9 cellular contexts compared by ENCODE assay signal in the genomic region with DNA sequence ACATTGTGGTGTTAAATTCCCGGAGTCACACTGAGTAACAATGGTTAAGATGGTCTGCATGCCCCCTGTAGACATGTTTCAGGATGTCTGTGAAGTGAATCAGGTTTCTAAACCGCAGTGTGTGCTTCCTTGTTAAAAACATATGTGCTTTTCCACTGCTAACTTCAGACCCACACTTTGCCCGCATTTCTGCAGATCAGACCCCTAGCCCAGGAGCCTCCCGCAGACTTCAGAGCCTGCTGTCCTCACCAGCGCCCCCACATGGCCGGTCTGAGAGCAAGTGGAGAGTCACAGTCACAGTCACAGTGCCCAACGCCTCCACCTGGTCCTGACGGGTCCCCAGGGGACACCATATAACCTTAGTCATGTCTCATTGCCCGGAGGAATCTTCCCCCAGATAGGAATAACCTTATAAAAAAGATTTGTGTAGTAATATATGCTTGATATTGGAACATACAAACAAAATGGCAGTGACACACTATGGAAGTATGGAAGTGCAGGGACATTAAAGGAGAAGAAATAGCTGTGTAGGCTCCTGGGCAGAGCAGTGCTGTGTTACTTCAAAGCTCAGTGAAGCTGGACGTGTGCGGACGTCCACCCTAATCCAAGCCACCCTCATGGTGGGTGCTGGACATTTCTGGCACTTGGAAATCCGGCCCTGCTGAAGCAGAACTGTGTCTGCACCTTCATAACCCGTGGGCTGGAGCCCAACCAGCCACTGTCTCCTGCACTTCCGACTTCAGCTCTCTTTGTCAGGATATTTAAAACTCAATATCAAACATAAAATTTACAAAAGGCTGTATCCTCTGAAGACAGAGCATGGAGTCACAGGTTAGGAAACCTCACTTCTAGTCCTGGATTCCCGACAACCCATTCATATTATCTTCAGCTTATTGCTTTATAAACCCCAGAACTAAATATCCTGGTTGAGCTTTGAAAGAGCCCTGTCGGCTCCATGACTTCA. TPM values are rescaled to one million over a fixed set of nuclear protein-coding genes. Genes with fewer than 3 reads are reported as not detected.
A peak's percentile ranks its signal among the peaks of the same experiment; 100 is the strongest.
DNase-seq lines count a peak whose midpoint lies in the region; ATAC-seq, FAIRE-seq and TF ChIP-seq lines count a peak whose summit lies in the region.
"Had no signal": no experiment of that assay in that cellular context is flagged by ENCODE, and none has a peak within 500 bp of the region (broad histone marks: within the 10 kb centered on the region; RNA-seq: fewer than 3 reads in every experiment).

No MANE protein-coding gene starts in this region.

- FAIRE-seq in H54 (lab: Jason Lieb, UNC), result no peak

- ATAC-seq in HG02840 (IDR thresholded peaks at IDR 0.05; ENCODE audit: low FRiP score, unreplicated experiment), result no peak

- peaks cover 20% of the 10 kb centered on the region for H3K4me1 ChIP-seq in SJCRH30

- no peak overlapping the region for H3K27ac ChIP-seq in SJCRH30

- TF ChIP-seq POLR2A in H54 (IDR thresholded peaks at IDR 0.05; ENCODE audit: low read depth, low read length), result no peak

- H3K27me3 ChIP-seq in SJCRH30, result peaks cover 12% of the 10 kb centered on the region; the same call in 1 of the 2 replicates
- H3K27me3 ChIP-seq: MG63 had no signal

- H3K9me3 ChIP-seq in SJCRH30 (replicated peaks), result 0 out of 2 replicates have a peak, but pooled peaks cover 1% of the 10 kb centered on the region

- no peaks in the 10 kb centered on the region for H3K27me3 Mint-ChIP-seq in activated CD4-positive, alpha-beta T cell treated with anti-CD3 and anti-CD28 coated beads, Interleukin-2, amount 10 ng/mL, durations not matched to agents 24 days and 14 days

- no peaks in the 10 kb centered on the region for H3K36me3 ChIP-seq in SJCRH30
- H3K36me3 ChIP-seq: MG63 had no signal

- no peak overlapping the region for H3K4me3 Mint-ChIP-seq in activated CD4-positive, alpha-beta T cell treated with anti-CD3 and anti-CD28 coated beads, Interleukin-2, amount 10 ng/mL, durations not matched to agents 24 days and 14 days

- intact Hi-C loops in activated CD4-positive, alpha-beta T cell treated with anti-CD3 and anti-CD28 coated beads, Interleukin-2, amount 10 ng/mL, durations not matched to agents 24 days and 14 days (cut with micrococcal nuclease), result no loop called here

- H3K4me1 Mint-ChIP-seq in activated CD4-positive, alpha-beta T cell treated with anti-CD3 and anti-CD28 coated beads, Interleukin-2, amount 10 ng/mL, durations not matched to agents 24 days and 14 days, result peaks cover 31% of the 10 kb centered on the region

- no peak overlapping the region for H3K4me3 ChIP-seq in SJCRH30
- H3K4me3 ChIP-seq: MG63 had no signal

- H3K27ac Mint-ChIP-seq in activated CD4-positive, alpha-beta T cell treated with anti-CD3 and anti-CD28 coated beads, Interleukin-2, amount 10 ng/mL, durations not matched to agents 24 days and 14 days, result no peak overlapping the region

- H3K9me3 Mint-ChIP-seq in activated CD4-positive, alpha-beta T cell treated with anti-CD3 and anti-CD28 coated beads, Interleukin-2, amount 10 ng/mL, durations not matched to agents 24 days and 14 days, result no peaks in the 10 kb centered on the region

- peaks cover 2% of the 10 kb centered on the region for H3K36me3 Mint-ChIP-seq in activated CD4-positive, alpha-beta T cell treated with anti-CD3 and anti-CD28 coated beads, Interleukin-2, amount 10 ng/mL, durations not matched to agents 24 days and 14 days (ENCODE audit: low read depth)

- DNase-seq in activated CD4-positive, alpha-beta T cell treated with anti-CD3 and anti-CD28 coated beads, Interleukin-2, amount 10 ng/mL, durations not matched to agents 24 days and 14 days, result peak; percentile 76
- no peak for DNase-seq in activated CD4-positive, alpha-beta T cell treated with anti-CD3 and anti-CD28 coated beads, Interleukin-2, amount 50 U/mL, for 4 hours
- DNase-seq in SJCRH30 (peak; percentile 32 to 44), fibroblast of gingiva (ENCODE audit: low read depth) (peak; percentile 14), NCI-H187 treated with DMSO at 0.1 percent for 48 hours (lab: John Stamatoyannopoulos, UW) (no peak), H54 (ENCODE audit: insufficient read length, low spot score) (no peak)
- DNase-seq in stimulated activated CD4-positive, alpha-beta T cell treated with anti-CD3 and anti-CD28 coated beads, Interleukin-2, amount 100 ng/mL, for 48 hours, result peak; percentile 35 to 49
- DNase-seq: MG63 had no signal

RNA-seq across cellular contexts. Expression of a gene that starts 29.0 kb away (rescaled TPM):
- total RNA-seq in activated CD4-positive, alpha-beta T cell treated with anti-CD3 and anti-CD28 coated beads, Interleukin-2, amount 10 ng/mL, durations not matched to agents 24 days and 14 days, result 0.77 and 1.3 TPM in 2 replicates
- total RNA-seq in SJCRH30 (2014; rRNA removed; shearing (Covaris generic)), result 0.08 TPM in 1 of 2 replicates, not detected in the other

RNA-seq across cellular contexts. Expression of a gene that starts 40.3 kb away (rescaled TPM):
- total RNA-seq in activated CD4-positive, alpha-beta T cell treated with anti-CD3 and anti-CD28 coated beads, Interleukin-2, amount 10 ng/mL, durations not matched to agents 24 days and 14 days, result 14.7 and 15.4 TPM in 2 replicates
- total RNA-seq in SJCRH30 (2014; rRNA removed; shearing (Covaris generic)), result 4.9 and 5.3 TPM in 2 replicates

RNA-seq across cellular contexts. Expression of a gene that starts 43.3 kb away (rescaled TPM):
- 136 and 140 TPM in 2 replicates for total RNA-seq in activated CD4-positive, alpha-beta T cell treated with anti-CD3 and anti-CD28 coated beads, Interleukin-2, amount 10 ng/mL, durations not matched to agents 24 days and 14 days
- 51.7 and 52.2 TPM in 2 replicates for total RNA-seq in SJCRH30 (2014; rRNA removed; shearing (Covaris generic))

RNA-seq across cellular contexts. Expression of a gene that starts 55.7 kb away (rescaled TPM):
- total RNA-seq in activated CD4-positive, alpha-beta T cell treated with anti-CD3 and anti-CD28 coated beads, Interleukin-2, amount 10 ng/mL, durations not matched to agents 24 days and 14 days, result 0.16 and 0.19 TPM in 2 replicates
- total RNA-seq in SJCRH30 (2014; rRNA removed; shearing (Covaris generic)), result 0.08 TPM in 1 of 2 replicates, not detected in the other

Comparison
In these comparisons a context has a peak if more than half of its experiments do, and no peak if none do; other contexts are left out.
1. DNase-seq: peak in activated CD4-positive, alpha-beta T cell treated with anti-CD3 and anti-CD28 coated beads, Interleukin-2, amount 10 ng/mL, durations not matched to agents 24 days and 14 days (single experiment), SJCRH30 (2 of 2), fibroblast of gingiva (single experiment) and stimulated activated CD4-positive, alpha-beta T cell treated with anti-CD3 and anti-CD28 coated beads, Interleukin-2, amount 100 ng/mL, for 48 hours (2 of 2); none in activated CD4-positive, alpha-beta T cell treated with anti-CD3 and anti-CD28 coated beads, Interleukin-2, amount 50 U/mL, for 4 hours (0 of 2), NCI-H187 treated with DMSO at 0.1 percent for 48 hours (single experiment) and H54 (single experiment).